1 cellular context compared by ENCODE assay signal in the genomic region with DNA sequence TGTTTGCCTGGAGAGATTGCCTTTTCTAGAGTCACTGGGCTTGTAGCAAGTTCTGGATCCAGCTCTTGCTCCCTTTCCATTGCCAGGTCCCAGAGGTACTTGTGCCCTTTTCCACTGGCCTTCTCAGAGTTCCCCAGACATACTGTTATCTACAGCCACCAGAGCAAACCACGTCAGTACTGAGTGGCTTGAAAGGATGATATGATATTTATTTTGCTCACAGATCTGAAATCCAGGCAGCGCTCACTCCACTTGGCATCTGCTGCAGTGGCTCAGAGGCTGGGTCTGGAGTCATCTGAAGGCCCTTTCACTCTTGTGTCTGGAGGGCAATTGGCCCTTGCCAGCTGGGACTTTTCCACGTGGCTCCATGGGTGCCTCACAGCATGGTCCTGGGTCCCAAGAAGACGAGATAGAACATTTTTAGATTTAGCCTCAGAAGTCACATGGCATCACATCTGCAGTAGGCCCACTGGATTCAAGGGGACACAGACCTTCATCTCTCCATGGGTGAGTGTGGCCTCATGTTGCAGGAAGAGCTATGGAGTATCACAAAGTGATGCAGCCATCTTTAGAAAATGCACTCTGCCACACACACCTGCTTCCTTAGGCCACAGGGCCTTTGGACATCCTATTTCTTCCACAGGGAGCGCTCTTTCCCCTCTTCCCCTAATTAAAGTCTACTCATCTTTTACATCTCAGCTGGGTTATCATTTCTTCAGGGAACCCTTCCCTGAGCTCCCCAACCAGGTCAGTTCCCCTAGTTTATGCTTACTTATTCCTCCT.
TF ChIP-seq lines count a peak whose summit lies in the region.

No MANE protein-coding gene starts in this region.

TF ChIP-seq in WTC11, 78 proteins besides CTCF, POLR2A, EP300 and RAD21 (continued from another document):
- TF ChIP-seq, protein P1, sequence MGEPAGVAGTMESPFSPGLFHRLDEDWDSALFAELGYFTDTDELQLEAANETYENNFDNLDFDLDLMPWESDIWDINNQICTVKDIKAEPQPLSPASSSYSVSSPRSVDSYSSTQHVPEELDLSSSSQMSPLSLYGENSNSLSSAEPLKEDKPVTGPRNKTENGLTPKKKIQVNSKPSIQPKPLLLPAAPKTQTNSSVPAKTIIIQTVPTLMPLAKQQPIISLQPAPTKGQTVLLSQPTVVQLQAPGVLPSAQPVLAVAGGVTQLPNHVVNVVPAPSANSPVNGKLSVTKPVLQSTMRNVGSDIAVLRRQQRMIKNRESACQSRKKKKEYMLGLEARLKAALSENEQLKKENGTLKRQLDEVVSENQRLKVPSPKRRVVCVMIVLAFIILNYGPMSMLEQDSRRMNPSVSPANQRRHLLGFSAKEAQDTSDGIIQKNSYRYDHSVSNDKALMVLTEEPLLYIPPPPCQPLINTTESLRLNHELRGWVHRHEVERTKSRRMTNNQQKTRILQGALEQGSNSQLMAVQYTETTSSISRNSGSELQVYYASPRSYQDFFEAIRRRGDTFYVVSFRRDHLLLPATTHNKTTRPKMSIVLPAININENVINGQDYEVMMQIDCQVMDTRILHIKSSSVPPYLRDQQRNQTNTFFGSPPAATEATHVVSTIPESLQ (CRISPR knock-in tag; IDR thresholded peaks at IDR 0.05), result no peak
- TF ChIP-seq ZNF232 (CRISPR knock-in tag; IDR thresholded peaks at IDR 0.05), result no peak
- no peak for TF ChIP-seq ZNF121 (CRISPR knock-in tag; IDR thresholded peaks at IDR 0.05)
- TF ChIP-seq EMX1 (CRISPR knock-in tag; IDR thresholded peaks at IDR 0.05), result no peak
- TF ChIP-seq TCF7 (CRISPR knock-in tag; IDR thresholded peaks at IDR 0.05; ENCODE audit: low read depth), result no peak
